ENCODE assay signal across 8 cellular contexts in genomic region chr7:148262721-148263229, GRCh38.
A peak's percentile ranks its signal among the peaks of the same experiment; 100 is the strongest.
DNase-seq lines count a peak whose midpoint lies in the region; ATAC-seq, FAIRE-seq and TF ChIP-seq lines count a peak whose summit lies in the region.

No MANE protein-coding gene starts in this region.

- peaks cover 2% of the 10 kb centered on the region; the same call in 1 of the 3 replicates for H3K9me3 Mint-ChIP-seq in GM23338

- H3K27ac Mint-ChIP-seq in GM23338: no peak overlapping the region

- peak; percentile 89 for DNase-seq in GM23338 (ENCODE audit: low spot score)
- DNase-seq in M059J (ENCODE audit: low read depth): peak; percentile 28
- peak in 4 of 5 experiments; percentile 27 to 51 (median 34) for DNase-seq in T-helper 2 cell
- DNase-seq in amygdala (lab: John Stamatoyannopoulos, UW): peak in 50 of 56 donors; percentile 8 to 85 (median 46)
- peak; percentile 81 for DNase-seq in hepatocyte (ENCODE audit: low spot score)
- peak; percentile 79 for DNase-seq in sigmoid colon
- DNase-seq in RCC 7860 (ENCODE audit: low spot score): no peak

- H3K36me3 Mint-ChIP-seq in GM23338 (ENCODE audit: low read depth): no peaks in the 10 kb centered on the region

- no peaks in the 10 kb centered on the region for H3K36me3 ChIP-seq in ES-I3 (ENCODE audit: insufficient read depth, low read length)
- H3K36me3 ChIP-seq in GM23338 (ENCODE audit: insufficient read depth): no peaks in the 10 kb centered on the region
- no peaks in the 10 kb centered on the region for H3K36me3 ChIP-seq in hepatocyte (replicated peaks; ENCODE audit: insufficient read depth, low read depth)
- no peaks in the 10 kb centered on the region for H3K36me3 ChIP-seq in sigmoid colon

- H3K4me3 ChIP-seq in GM23338 (no peak overlapping the region), hepatocyte (no peak overlapping the region), sigmoid colon (peak overlapping the region in 1 of 4 donors; percentile 11)

- no peaks in the 10 kb centered on the region for H3K9me2 ChIP-seq in GM23338 (ENCODE audit: insufficient read depth)
- no peaks in the 10 kb centered on the region for H3K9me2 ChIP-seq in hepatocyte (replicated peaks; ENCODE audit: insufficient read depth)

- H3K79me2 ChIP-seq in GM23338 (replicated peaks; ENCODE audit: insufficient read depth) (no peaks in the 10 kb centered on the region), hepatocyte (no peaks in the 10 kb centered on the region)

- TF ChIP-seq CTCF in GM23338 (conservative IDR thresholded peaks at IDR 0.05; ENCODE audit: low read depth in 2 of 2) (peak; percentile 94 to 96), hepatocyte (IDR thresholded peaks at IDR 0.05; ENCODE audit: poor library complexity) (peak; percentile 92), sigmoid colon (IDR thresholded peaks at IDR 0.05) (peak; percentile 55 to 95 (median 81))

- H3K4me3 Mint-ChIP-seq in GM23338: peak overlapping the region; percentile 20

- WGBS in hepatocyte (ENCODE audit: low lambda C conversion rate, missing lambda C conversion rate): 12% methylated on average over 18 of the region's 18 CpGs
- 8% methylated on average over 18 of the region's 18 CpGs for WGBS in sigmoid colon, 2 donors

- FAIRE-seq in RCC 7860 (lab: Jason Lieb, UNC): no peak

- peak; percentile 93 for ATAC-seq in GM23338

- H3K27ac ChIP-seq in GM23338 (ENCODE audit: low read depth) (peak overlapping the region; percentile 8; the same call in 1 of the 2 replicates), hepatocyte (no peak overlapping the region), sigmoid colon (no peak overlapping the region)

- intact Hi-C loops in sigmoid colon (cut with DNase I): no loop called here

- peaks cover 10% of the 10 kb centered on the region for H3K27me3 Mint-ChIP-seq in GM23338 (ENCODE audit: insufficient read depth, low read depth, poor library complexity)

- H3F3A ChIP-seq in GM23338 (replicated peaks; ENCODE audit: low read depth): no peaks in the 10 kb centered on the region

- H3K4me1 ChIP-seq in ES-I3 (ENCODE audit: insufficient read depth, low read length): no peaks in the 10 kb centered on the region; the same call in 1 of the 2 replicates
- no peaks in the 10 kb centered on the region for H3K4me1 ChIP-seq in GM23338 (ENCODE audit: insufficient read depth)
- peaks cover 7% of the 10 kb centered on the region for H3K4me1 ChIP-seq in hepatocyte (ENCODE audit: insufficient read depth)
- H3K4me1 ChIP-seq in sigmoid colon: peaks cover 0 to 9% (median 4%) of the 10 kb centered on the region in 4 donors

- H3K4me2 ChIP-seq in GM23338: peak overlapping the region; percentile 66
- H3K4me2 ChIP-seq in hepatocyte: peak overlapping the region; percentile 79

- H3K9ac ChIP-seq in ES-I3 (ENCODE audit: low read depth, low read length): peak overlapping the region; percentile 43

- TF ChIP-seq POLR2A in sigmoid colon (IDR thresholded peaks at IDR 0.05): no peak

- no peaks in the 10 kb centered on the region for H3K9me3 ChIP-seq in ES-I3 (ENCODE audit: control insufficient read depth, insufficient read depth, low read length)
- no peaks in the 10 kb centered on the region for H3K9me3 ChIP-seq in hepatocyte (ENCODE audit: low read depth)
- no peaks in the 10 kb centered on the region for H3K9me3 ChIP-seq in sigmoid colon

- no peak for TF ChIP-seq EP300 in sigmoid colon (IDR thresholded peaks at IDR 0.05)

- H2AFZ ChIP-seq in GM23338: peak overlapping the region; percentile 98
- H2AFZ ChIP-seq in hepatocyte: peak overlapping the region; percentile 93

- H3K27me3 ChIP-seq in GM23338 (ENCODE audit: insufficient read depth) (no peaks in the 10 kb centered on the region), hepatocyte (no peaks in the 10 kb centered on the region), sigmoid colon (no peaks in the 10 kb centered on the region)

- peaks cover 11% of the 10 kb centered on the region; the same call in 2 of the 3 replicates for H3K4me1 Mint-ChIP-seq in GM23338

- no peaks in the 10 kb centered on the region for H4K20me1 ChIP-seq in GM23338 (replicated peaks; ENCODE audit: insufficient read depth)
- H4K20me1 ChIP-seq in hepatocyte (ENCODE audit: insufficient read depth, poor library complexity, severe bottlenecking): no peaks in the 10 kb centered on the region

TF ChIP-seq in GM23338, 12 proteins besides CTCF, POLR2A, EP300 and RAD21 (continues in another document):
- TF ChIP-seq ETS1 (IDR thresholded peaks at IDR 0.05) (no peak), CREB1 (CRISPR knock-in tag; IDR thresholded peaks at IDR 0.05; ENCODE audit: low read depth) (no peak), EZH2 (IDR thresholded peaks at IDR 0.05; ENCODE audit: low read depth, unreplicated experiment) (no peak), ZNF462 (CRISPR knock-in tag; IDR thresholded peaks at IDR 0.05) (no peak), ZNF114 (CRISPR knock-in tag; IDR thresholded peaks at IDR 0.05) (no peak), NANOG (IDR thresholded peaks at IDR 0.05; ENCODE audit: borderline replicate concordance) (no peak), EZH2phosphoT487 (IDR thresholded peaks at IDR 0.05; ENCODE audit: unreplicated experiment) (no peak), STAT1 (IDR thresholded peaks at IDR 0.05; ENCODE audit: unreplicated experiment) (no peak), JUNB (IDR thresholded peaks at IDR 0.05; ENCODE audit: unreplicated experiment) (no peak)
